ENCODE assay signal across 22 cellular contexts in the genomic region with DNA sequence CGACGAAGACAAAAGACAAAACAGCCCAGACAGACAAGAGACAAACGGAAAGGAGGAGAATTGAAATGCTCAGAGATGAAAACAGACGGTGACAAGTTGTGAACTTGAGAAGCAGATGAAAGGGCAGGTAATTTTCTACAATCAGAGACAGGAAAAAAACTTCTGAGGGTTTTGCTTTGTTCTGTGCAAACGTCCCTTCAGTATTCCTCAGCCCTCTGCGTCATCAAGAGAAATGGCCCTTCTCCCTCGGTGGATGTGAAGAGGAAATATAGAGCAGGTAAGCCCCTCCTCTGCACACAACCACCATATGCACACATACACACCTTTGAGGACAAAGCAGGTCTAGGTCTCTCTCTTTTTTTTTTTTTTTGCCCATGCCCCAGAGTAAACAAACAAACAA.
"Had no signal": no experiment of that assay in that cellular context is flagged by ENCODE, and none has a peak within 500 bp of the region (broad histone marks: within the 10 kb centered on the region; RNA-seq: fewer than 3 reads in every experiment).

No MANE protein-coding gene starts in this region.

- H3K4me1 Mint-ChIP-seq: brain had no signal

- H3K4me3 Mint-ChIP-seq: activated B cell treated with CpG ODN at 0.5 μM for 24 hours; activated CD4-positive, alpha-beta T cell treated with anti-CD3 and anti-CD28 coated beads for 36 hours; activated CD8-positive, alpha-beta T cell treated with anti-CD3 and anti-CD28 coated beads for 36 hours; activated naive CD8-positive, alpha-beta T cell; activated T-cell treated with anti-CD3 and anti-CD28 coated beads, Interleukin-2, amount 50 U/mL, for 24 hours; activated T-helper 1 cell treated with anti-CD3 and anti-CD28 coated beads, Interleukin-12 subunit alpha, Interleukin-12 subunit beta, Interleukin-2, Interleukin-4 antibody, amounts not matched to agents 30 ng/mL and 10 ng/mL and 1 ng/mL, durations not matched to agents 14 hours and 24 hours and 36 hours; brain; central memory CD8-positive, alpha-beta T cell had no signal

- H3K36me3 Mint-ChIP-seq: activated naive CD8-positive, alpha-beta T cell; brain had no signal

- H3K4me2 ChIP-seq: KMS-11 had no signal

- H3K9ac ChIP-seq: KMS-11 had no signal

- ATAC-seq: activated CD4-positive, alpha-beta T cell treated with anti-CD3 and anti-CD28 coated beads for 36 hours; activated CD8-positive, alpha-beta T cell treated with anti-CD3 and anti-CD28 coated beads for 36 hours had no signal

- H3K9me3 Mint-ChIP-seq: activated B cell treated with CpG ODN at 0.5 μM for 24 hours; activated T-helper 1 cell treated with anti-CD3 and anti-CD28 coated beads, Interleukin-12 subunit alpha, Interleukin-12 subunit beta, Interleukin-2, Interleukin-4 antibody, amounts not matched to agents 30 ng/mL and 10 ng/mL and 1 ng/mL, durations not matched to agents 14 hours and 24 hours and 36 hours; central memory CD8-positive, alpha-beta T cell had no signal

- H3K27me3 Mint-ChIP-seq: activated CD4-positive, alpha-beta T cell treated with anti-CD3 and anti-CD28 coated beads for 36 hours; activated CD8-positive, alpha-beta T cell treated with anti-CD3 and anti-CD28 coated beads for 36 hours; activated naive CD8-positive, alpha-beta T cell; activated T-cell treated with anti-CD3 and anti-CD28 coated beads, Interleukin-2, amount 50 U/mL, for 24 hours; central memory CD8-positive, alpha-beta T cell had no signal

- H3K27ac ChIP-seq: KMS-11 had no signal

- H3K27ac Mint-ChIP-seq: activated B cell treated with CpG ODN at 0.5 μM for 24 hours; activated CD4-positive, alpha-beta T cell treated with anti-CD3 and anti-CD28 coated beads for 36 hours; activated CD8-positive, alpha-beta T cell treated with anti-CD3 and anti-CD28 coated beads for 36 hours; activated naive CD8-positive, alpha-beta T cell; activated T-cell treated with anti-CD3 and anti-CD28 coated beads, Interleukin-2, amount 50 U/mL, for 24 hours; activated T-helper 1 cell treated with anti-CD3 and anti-CD28 coated beads, Interleukin-12 subunit alpha, Interleukin-12 subunit beta, Interleukin-2, Interleukin-4 antibody, amounts not matched to agents 30 ng/mL and 10 ng/mL and 1 ng/mL, durations not matched to agents 14 hours and 24 hours and 36 hours; brain had no signal

- DNase-seq: activated B cell treated with CpG ODN at 0.5 μM for 24 hours; activated CD8-positive, alpha-beta T cell treated with anti-CD3 and anti-CD28 coated beads for 36 hours; activated effector memory CD4-positive, alpha-beta T cell treated with Interleukin-2 at 50 U/mL for 16 hours; activated naive CD4-positive, alpha-beta T cell treated with Interleukin-2 at 50 U/mL for 16 hours; MM.1S; NCI-H1105; NCI-H1436 treated with DMSO at 0.1 percent for 48 hours; NCI-H187 treated with DMSO at 0.1 percent for 48 hours; NCI-H2171; NCI-H2227 treated with DMSO at 0.1 percent for 48 hours; NCI-H446 treated with DMSO at 0.1 percent for 48 hours; NCI-H774; SIG-M5; T-helper 2 cell; T1000 had no signal
